ENCODE assay signal across 19 cellular contexts in genomic region chr14:67650161-67650560, GRCh38. TPM values are rescaled to one million over a fixed set of nuclear protein-coding genes. Genes with fewer than 3 reads are reported as not detected.
DNase-seq lines count a peak whose midpoint lies in the region; ATAC-seq and TF ChIP-seq lines count a peak whose summit lies in the region.
"Had no signal": no experiment of that assay in that cellular context is flagged by ENCODE, and none has a peak within 500 bp of the region (broad histone marks: within the 10 kb centered on the region; RNA-seq: fewer than 3 reads in every experiment).

No MANE protein-coding gene starts in this region.

- H3K9ac ChIP-seq in mammary epithelial cell (ENCODE audit: insufficient read depth, low read length), result no peak overlapping the region
- H3K9ac ChIP-seq: BLaER1 had no signal

- no peak overlapping the region for H2AFZ ChIP-seq in mammary epithelial cell (ENCODE audit: low read depth, low read length)
- H2AFZ ChIP-seq: PC-9 had no signal

- H3K9me3 Mint-ChIP-seq in HFFc6, result no peaks in the 10 kb centered on the region
- H3K9me3 Mint-ChIP-seq in glutamatergic neuron (ENCODE audit: unreplicated experiment), result peaks cover 14% of the 10 kb centered on the region
- H3K9me3 Mint-ChIP-seq: CD8-positive, alpha-beta T cell had no signal

- H3K27me3 Mint-ChIP-seq in HFFc6 (ENCODE audit: insufficient read depth), result no peaks in the 10 kb centered on the region
- H3K27me3 Mint-ChIP-seq in glutamatergic neuron (ENCODE audit: unreplicated experiment), result peaks cover 10% of the 10 kb centered on the region

- H3K4me1 Mint-ChIP-seq in HFFc6 (ENCODE audit: low read depth), result peaks cover 18% of the 10 kb centered on the region
- H3K4me1 Mint-ChIP-seq in glutamatergic neuron (ENCODE audit: low read depth, unreplicated experiment), result peaks cover 20% of the 10 kb centered on the region

- intact Hi-C loops in mammary epithelial cell (cut with micrococcal nuclease), result loop anchor here (2.0 kb wide), 1 partner anchor 13 kb away; no protein-coding TSS in a partner anchor
- intact Hi-C loops in thyroid gland (cut with DNase I), result no loop called here

- peak overlapping the region; percentile 58 for H3K27ac ChIP-seq in mammary epithelial cell (ENCODE audit: insufficient read depth, low read depth, low read length)
- no peak overlapping the region for H3K27ac ChIP-seq in thyroid gland
- H3K27ac ChIP-seq: BLaER1, PC-9 had no signal

- TF ChIP-seq CTCF in HFFc6 (IDR thresholded peaks at IDR 0.05) (no peak), mammary epithelial cell (conservative IDR thresholded peaks at IDR 0.05 in 1 of 2, IDR thresholded peaks at IDR 0.05 in 1 of 2; ENCODE audit: extremely low read depth in 1 of 2, insufficient read depth in 1 of 2, low read depth in 1 of 2, low read length in 2 of 2) (no peak), glutamatergic neuron (IDR thresholded peaks at IDR 0.05; ENCODE audit: partially characterized antibody, unreplicated experiment) (no peak), thyroid gland (IDR thresholded peaks at IDR 0.05) (no peak)

- TSS peak; percentile 4 for BruUV-seq in mammary epithelial cell (replicated peaks; lab: Mats Ljungman, UMichigan)

- no peak for DNase-seq in HFFc6
- DNase-seq in mammary epithelial cell, result no peak
- DNase-seq in glutamatergic neuron, result no peak
- peak; percentile 44 for DNase-seq in putamen (ENCODE audit: low spot score)
- no peak for DNase-seq in activated CD8-positive, alpha-beta memory T cell treated with anti-CD3 and anti-CD28 coated beads, Interleukin-2, amount 50 U/mL, for 4 hours
- DNase-seq in thyroid gland, result no peak
- DNase-seq: CD8-positive, alpha-beta T cell; DND-41; GDM1; KG1; NCI-H1436 treated with DMSO at 0.1 percent for 48 hours; NCI-H2029 treated with DMSO at 0.1 percent for 48 hours; NCI-H510A treated with DMSO at 0.1 percent for 48 hours had no signal

- CTCF ChIA-PET in mammary epithelial cell (lab: Charles Lee; ENCODE audit: low non-redundant PET), result no interaction called here

- no peak for ATAC-seq in HG03342 (IDR thresholded peaks at IDR 0.05; ENCODE audit: unreplicated experiment)
- ATAC-seq: CD8-positive, alpha-beta T cell; GM12878; HepG2 had no signal

- no peaks in the 10 kb centered on the region for H3K79me2 ChIP-seq in mammary epithelial cell (ENCODE audit: insufficient read depth, low read length)

- WGBS in mammary epithelial cell (ENCODE audit: low coverage, missing lambda C conversion rate), result 93% methylated on average over 1 of the region's 1 CpG
- 95% methylated on average over 1 of the region's 1 CpG for WGBS in thyroid gland, 2 donors

- in situ Hi-C loops in mammary epithelial cell (cut with MboI; ENCODE audit: low sequenced_read_pairs in 2 of 2), result no loop called here

- peaks cover 34% of the 10 kb centered on the region for H3K36me3 Mint-ChIP-seq in HFFc6 (ENCODE audit: low read depth)
- no peaks in the 10 kb centered on the region for H3K36me3 Mint-ChIP-seq in glutamatergic neuron (ENCODE audit: unreplicated experiment)

- no peak overlapping the region for H3K4me3 Mint-ChIP-seq in HFFc6
- no peak overlapping the region for H3K4me3 Mint-ChIP-seq in glutamatergic neuron (ENCODE audit: unreplicated experiment)
- H3K4me3 Mint-ChIP-seq: CD8-positive, alpha-beta T cell had no signal

- H3K4me3 ChIP-seq in mammary epithelial cell (replicated peaks in 1 of 3; ENCODE audit: insufficient read depth in 1 of 3, low read depth in 2 of 3, low read length in 3 of 3), result no peak overlapping the region
- no peak overlapping the region for H3K4me3 ChIP-seq in thyroid gland (replicated peaks in 1 of 3)
- H3K4me3 ChIP-seq: BLaER1, GM12878, PC-9 had no signal

- dilution Hi-C loops in mammary epithelial cell (cut with HindIII; ENCODE audit: low sequenced_read_pairs), result no loop called here

- H3K27me3 ChIP-seq in mammary epithelial cell (ENCODE audit: insufficient read depth, low read length) (no peaks in the 10 kb centered on the region), thyroid gland (no peaks in the 10 kb centered on the region)
- H3K27me3 ChIP-seq: BLaER1 had no signal

- H3K27ac Mint-ChIP-seq in HFFc6 (peak overlapping the region; percentile 92), glutamatergic neuron (ENCODE audit: unreplicated experiment) (peak overlapping the region; percentile 33)
- H3K27ac Mint-ChIP-seq: CD8-positive, alpha-beta T cell had no signal

- no peak overlapping the region for H3K4me2 ChIP-seq in mammary epithelial cell (ENCODE audit: insufficient read depth, low read depth, low read length)
- H3K4me2 ChIP-seq: BLaER1, PC-9 had no signal

- H4K20me1 ChIP-seq in mammary epithelial cell (ENCODE audit: insufficient read depth, low read length), result no peaks in the 10 kb centered on the region
- H4K20me1 ChIP-seq: BLaER1 had no signal

- peaks cover 21% of the 10 kb centered on the region for H3K36me3 ChIP-seq in mammary epithelial cell (ENCODE audit: insufficient read depth, low read length)
- H3K36me3 ChIP-seq in thyroid gland, result peaks cover 39 to 72% of the 10 kb centered on the region in 2 donors

- H3K4me1 ChIP-seq in mammary epithelial cell (ENCODE audit: insufficient read depth, low read length) (peaks cover 16% of the 10 kb centered on the region), thyroid gland (peaks cover 8 to 16% of the 10 kb centered on the region in 2 donors)
- H3K4me1 ChIP-seq: BLaER1 had no signal

- TF ChIP-seq POLR2A in thyroid gland (IDR thresholded peaks at IDR 0.05), result no peak

- H3K9me3 ChIP-seq in mammary epithelial cell (replicated peaks; ENCODE audit: insufficient read depth, low read length) (no peaks in the 10 kb centered on the region), thyroid gland (no peaks in the 10 kb centered on the region)
- H3K9me3 ChIP-seq: BLaER1 had no signal

RNA-seq across cellular contexts. Expression of gene VTI1B, which starts 24.3 kb away (rescaled TPM):
- total RNA-seq in HFFc6 (2021; fragmentation: NEBNext Ultra II Directional; extraction: Animal tissue kit (Norgen Biotek cat#: 25700)), result 100 to 1,000 TPM; 154 to 178 (median 156) TPM
- total RNA-seq in mammary epithelial cell, result 10 to 100 TPM; 37.3 to 72.8 TPM
- polyA plus RNA-seq in mammary epithelial cell, result 42.5 TPM
- polyA minus RNA-seq in mammary epithelial cell, result 14.6 TPM
- total RNA-seq in glutamatergic neuron (ENCODE audit: unreplicated experiment), result 77.7 TPM
- 100 to 1,000 TPM in 2 of 4 donors, 10 to 100 TPM in 2; 82.0 to 178 (median 99.8) TPM for total RNA-seq in thyroid gland

RNA-seq across cellular contexts. Expression of gene ARG2, which starts 30.4 kb away (rescaled TPM):
- 1 to 10 TPM; 1.4 to 2.2 (median 1.9) TPM for total RNA-seq in HFFc6 (2021; fragmentation: NEBNext Ultra II Directional; extraction: Animal tissue kit (Norgen Biotek cat#: 25700))
- total RNA-seq in mammary epithelial cell, result 10 to 100 TPM in 1 of 2 donors, 1 to 10 TPM in 1; 5.0 to 19.1 TPM
- polyA plus RNA-seq in mammary epithelial cell, result 10.8 TPM
- polyA minus RNA-seq in mammary epithelial cell, result 28.3 TPM
- 78.7 TPM for total RNA-seq in glutamatergic neuron (ENCODE audit: unreplicated experiment)
- 100 to 1,000 TPM in 2 of 4 donors, 10 to 100 TPM in 2; 76.1 to 160 (median 95.0) TPM for total RNA-seq in thyroid gland

RNA-seq across cellular contexts. Expression of gene RDH11, which starts 45.4 kb away (rescaled TPM):
- 10 to 100 TPM; 46.1 to 51.9 (median 49.6) TPM for total RNA-seq in HFFc6 (2021; fragmentation: NEBNext Ultra II Directional; extraction: Animal tissue kit (Norgen Biotek cat#: 25700))
- 100 to 1,000 TPM in 1 of 2 donors, 10 to 100 TPM in 1; 99.1 to 145 TPM for total RNA-seq in mammary epithelial cell
- polyA plus RNA-seq in mammary epithelial cell, result 151 TPM
- polyA minus RNA-seq in mammary epithelial cell, result 75.2 TPM
- total RNA-seq in glutamatergic neuron (ENCODE audit: unreplicated experiment), result 94.7 TPM
- 100 to 1,000 TPM in 3 of 4 donors, 10 to 100 TPM in 1; 72.2 to 158 (median 112) TPM for total RNA-seq in thyroid gland

RNA-seq across cellular contexts. Expression of gene PIGH, which starts 50.1 kb away (rescaled TPM):
- total RNA-seq in HFFc6 (2021; fragmentation: NEBNext Ultra II Directional; extraction: Animal tissue kit (Norgen Biotek cat#: 25700)), result 1 to 10 TPM; 6.3 to 9.3 (median 7.8) TPM
- total RNA-seq in mammary epithelial cell, result 10 to 100 TPM; 16.7 to 18.2 TPM
- polyA plus RNA-seq in mammary epithelial cell, result 19.5 TPM
- polyA minus RNA-seq in mammary epithelial cell, result 5.5 TPM
- 24.3 TPM for total RNA-seq in glutamatergic neuron (ENCODE audit: unreplicated experiment)
- total RNA-seq in thyroid gland, result 100 to 1,000 TPM in 1 of 4 donors, 10 to 100 TPM in 3; 43.0 to 103 (median 63.1) TPM

RNA-seq across cellular contexts. Expression of gene RDH12, which starts 51.5 kb away (rescaled TPM):
- total RNA-seq in HFFc6 (2021; fragmentation: NEBNext Ultra II Directional; extraction: Animal tissue kit (Norgen Biotek cat#: 25700)), result not detected
- total RNA-seq in mammary epithelial cell (not detected), glutamatergic neuron (ENCODE audit: unreplicated experiment) (0.22 TPM), thyroid gland (1 to 10 TPM in 1 of 4 donors, under 1 TPM in 2, not detected in 1; 0.22 to 2.9 (median 0.92) TPM)
- polyA plus RNA-seq in mammary epithelial cell, result 0.02 TPM
- polyA minus RNA-seq in mammary epithelial cell, result not detected
- total RNA-seq: CD8-positive, alpha-beta T cell; GM12878; PC-9 had no signal
- polyA plus RNA-seq: AG04450, GM12878 had no signal
